10 cellular contexts compared by ENCODE assay signal in the genomic region with DNA sequence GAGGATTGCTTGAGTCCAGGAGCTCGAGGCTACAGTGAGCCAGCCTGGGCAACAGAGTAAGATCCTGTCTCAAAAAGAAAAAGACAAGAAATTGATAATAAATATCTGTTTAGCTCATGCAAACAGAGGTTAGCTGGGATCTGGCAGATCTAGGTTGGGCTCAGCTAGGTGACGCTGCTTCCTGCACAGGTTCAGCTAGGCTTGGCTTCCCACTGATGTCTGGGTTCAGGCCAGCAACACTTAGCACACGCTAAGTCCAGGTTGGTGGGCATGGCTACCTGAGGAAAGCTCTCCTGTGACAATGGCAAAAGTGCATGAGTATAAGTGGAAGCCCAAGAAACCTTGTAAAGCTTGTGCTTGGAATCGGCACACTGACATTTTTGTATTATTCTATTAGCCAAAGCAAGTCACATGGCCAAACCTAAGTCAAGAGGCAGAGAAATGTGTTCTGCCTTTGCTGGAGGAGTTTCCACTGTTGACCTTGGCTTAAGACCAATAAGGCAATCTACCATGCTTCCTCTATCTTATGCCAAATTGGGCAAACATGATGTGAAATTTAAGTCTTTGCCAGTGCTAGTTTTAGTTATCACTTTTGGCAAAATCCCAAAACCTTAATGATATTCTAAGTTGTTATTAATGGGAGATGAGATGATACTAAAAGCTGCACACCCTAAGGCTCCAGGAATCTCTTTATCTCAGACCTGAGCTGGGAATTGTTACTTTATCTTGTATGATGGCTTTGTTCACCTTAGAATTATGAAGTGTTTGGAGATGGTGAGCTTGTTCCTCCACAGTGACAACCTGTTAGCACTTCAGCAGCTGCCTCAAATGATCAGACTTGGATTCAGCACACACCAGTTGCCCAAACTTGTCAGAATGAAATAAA. TPM values are rescaled to one million over a fixed set of nuclear protein-coding genes. Genes with fewer than 3 reads are reported as not detected.
DNase-seq lines count a peak whose midpoint lies in the region; TF ChIP-seq lines count a peak whose summit lies in the region.
"Had no signal": no experiment of that assay in that cellular context is flagged by ENCODE, and none has a peak within 500 bp of the region (broad histone marks: within the 10 kb centered on the region; RNA-seq: fewer than 3 reads in every experiment).

No MANE protein-coding gene starts in this region.

- peaks cover 7% of the 10 kb centered on the region for H3K4me1 Mint-ChIP-seq in mesothelial cell of epicardium
- H3K4me1 Mint-ChIP-seq in type B pancreatic cell (ENCODE audit: unreplicated experiment): peaks cover 3% of the 10 kb centered on the region
- H3K4me1 Mint-ChIP-seq: T-cell had no signal

- no peak overlapping the region for H3K4me3 ChIP-seq in breast epithelium

- H3K27me3 Mint-ChIP-seq in mesothelial cell of epicardium (ENCODE audit: low read depth) (no peaks in the 10 kb centered on the region), type B pancreatic cell (no peaks in the 10 kb centered on the region)

- intact Hi-C loops in breast epithelium (cut with DNase I; ENCODE audit: low total_unique reads): no loop called here

- H3K36me3 Mint-ChIP-seq in mesothelial cell of epicardium (peaks cover 57% of the 10 kb centered on the region), type B pancreatic cell (peaks cover 45% of the 10 kb centered on the region)
- H3K36me3 Mint-ChIP-seq: IgD-negative memory B cell, T-cell had no signal

- H3K27me3 ChIP-seq in breast epithelium: no peaks in the 10 kb centered on the region

- peak overlapping the region; percentile 77 for H3K27ac Mint-ChIP-seq in mesothelial cell of epicardium
- H3K27ac Mint-ChIP-seq in type B pancreatic cell: no peak overlapping the region
- H3K27ac Mint-ChIP-seq: IgD-negative memory B cell, T-cell had no signal

- H3K4me1 ChIP-seq in breast epithelium: peaks cover 0 to 12% of the 10 kb centered on the region in 2 donors

- peak; percentile 85 for DNase-seq in Caki2 (ENCODE audit: low read depth)
- peak; percentile 52 for DNase-seq in NCI-H2081 treated with DMSO at 0.1 percent for 48 hours (lab: John Stamatoyannopoulos, UW)
- DNase-seq in breast epithelium (ENCODE audit: low spot score in 2 of 2): no peak
- DNase-seq in mesothelial cell of epicardium (ENCODE audit: low spot score in 2 of 2, unreplicated experiment in 2 of 2): no peak
- no peak for DNase-seq in iPS-NIHi7 (ENCODE audit: extremely low spot score)
- DNase-seq in dedifferentiated amniotic fluid mesenchymal stem cell (ENCODE audit: extremely low spot score): no peak
- DNase-seq in type B pancreatic cell (ENCODE audit: extremely low spot score, unreplicated experiment): no peak
- no peak for DNase-seq in activated CD4-positive, alpha-beta T cell treated with anti-CD3 and anti-CD28 coated beads, Interleukin-2, amount 50 U/mL, for 48 hours
- DNase-seq: T-cell had no signal

- TF ChIP-seq POLR2A in breast epithelium (IDR thresholded peaks at IDR 0.05): no peak

- no peak for TF ChIP-seq CTCF in breast epithelium (IDR thresholded peaks at IDR 0.05)
- no peak for TF ChIP-seq CTCF in mesothelial cell of epicardium (IDR thresholded peaks at IDR 0.05; ENCODE audit: unreplicated experiment)
- no peak for TF ChIP-seq CTCF in type B pancreatic cell (conservative IDR thresholded peaks at IDR 0.05)

- H3K9me3 ChIP-seq in breast epithelium: no peaks in the 10 kb centered on the region

- in situ Hi-C loops in Caki2 (cut with HindIII; ENCODE audit: low pct_unique_long_range_greater_than_20kb, low sequenced_read_pairs): no loop called here

- H3K9me3 Mint-ChIP-seq in mesothelial cell of epicardium: peaks cover 22% of the 10 kb centered on the region
- peaks cover 5% of the 10 kb centered on the region for H3K9me3 Mint-ChIP-seq in type B pancreatic cell
- H3K9me3 Mint-ChIP-seq: T-cell had no signal

- no peaks in the 10 kb centered on the region for H3K36me3 ChIP-seq in breast epithelium

- no peak overlapping the region for H3K4me3 Mint-ChIP-seq in mesothelial cell of epicardium
- no peak overlapping the region for H3K4me3 Mint-ChIP-seq in type B pancreatic cell
- H3K4me3 Mint-ChIP-seq: IgD-negative memory B cell, T-cell had no signal

- H3K27ac ChIP-seq in breast epithelium: peak overlapping the region; percentile 34 to 64

RNA-seq across cellular contexts. Expression of a gene that starts 49.0 kb away (rescaled TPM):
- total RNA-seq in Caki2 (2014; rRNA removed; shearing (Covaris generic); ENCODE audit: low replicate concordance): 43.0 and 59.0 TPM in 2 replicates
- total RNA-seq in breast epithelium: 100 to 1,000 TPM in 2 of 3 donors, 10 to 100 TPM in 1; 82.7 to 114 (median 104) TPM
- total RNA-seq in mesothelial cell of epicardium: 57.9 to 63.1 TPM (median 59.4 TPM) in 3 replicates
- total RNA-seq in type B pancreatic cell (ENCODE audit: low replicate concordance): 44.8 and 46.8 TPM in 2 replicates

Comparison
In these comparisons a context has a peak if more than half of its experiments do, and no peak if none do; other contexts are left out.
1. DNase-seq: peak in Caki2 (single experiment) and NCI-H2081 treated with DMSO at 0.1 percent for 48 hours (single experiment); none in breast epithelium (0 of 2), mesothelial cell of epicardium (0 of 2), iPS-NIHi7 (single experiment), dedifferentiated amniotic fluid mesenchymal stem cell (single experiment), type B pancreatic cell (single experiment) and activated CD4-positive, alpha-beta T cell treated with anti-CD3 and anti-CD28 coated beads, Interleukin-2, amount 50 U/mL, for 48 hours (0 of 2).